30 cellular contexts compared by ENCODE assay signal in the genomic region with DNA sequence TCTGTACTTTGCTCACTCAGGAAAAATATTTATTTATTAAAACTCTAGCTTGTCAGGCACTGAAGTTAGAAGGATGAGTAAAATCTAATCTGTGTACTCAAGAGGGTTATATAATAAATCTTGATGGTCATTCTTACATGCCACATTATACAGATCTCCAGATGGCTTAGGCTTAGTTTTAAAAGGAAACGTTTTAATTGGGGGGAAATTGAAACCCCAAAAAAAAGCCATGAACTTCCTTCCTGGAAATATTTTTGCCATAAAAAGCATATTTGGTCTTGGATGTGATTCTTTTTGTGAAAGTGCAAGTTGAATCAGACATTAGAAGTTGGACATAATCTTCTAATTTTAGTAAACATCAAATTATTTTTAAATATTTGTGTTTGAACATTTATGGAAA.
"Had no signal": no experiment of that assay in that cellular context is flagged by ENCODE, and none has a peak within 500 bp of the region (broad histone marks: within the 10 kb centered on the region; RNA-seq: fewer than 3 reads in every experiment).

No MANE protein-coding gene starts in this region.

- H3K9me3 ChIP-seq: ascending aorta, breast epithelium, colonic mucosa, esophagus squamous epithelium, gastroesophageal sphincter had no signal

- H3K36me3 Mint-ChIP-seq: activated CD4-positive, alpha-beta memory T cell treated with anti-CD3 and anti-CD28 coated beads for 36 hours; activated naive CD4-positive, alpha-beta T cell treated with anti-CD3 and anti-CD28 coated beads, Interleukin-2, amount 10 ng/mL, durations not matched to agents 7 days and 5 days; activated naive CD4-positive, alpha-beta T cell treated with anti-CD3 and anti-CD28 coated beads, Interleukin-2, amount 50 U/mL, for 72 hours; activated naive CD8-positive, alpha-beta T cell treated with anti-CD3 and anti-CD28 coated beads, Interleukin-2, amount 10 ng/mL, durations not matched to agents 7 days and 5 days; brain had no signal

- ATAC-seq: activated CD4-positive, alpha-beta T cell treated with anti-CD3 and anti-CD28 coated beads for 36 hours; activated CD8-positive, alpha-beta T cell treated with anti-CD3 and anti-CD28 coated beads, Interleukin-2, amount 10 ng/mL, durations not matched to agents 7 days and 5 days; activated naive CD4-positive, alpha-beta T cell treated with anti-CD3 and anti-CD28 coated beads, Interleukin-2, amount 50 U/mL, for 72 hours; activated T-cell treated with anti-CD3 and anti-CD28 coated beads, Interleukin-2, amount 50 U/mL, for 72 hours; gastroesophageal sphincter had no signal

- DNase-seq: activated CD4-positive, alpha-beta memory T cell treated with anti-CD3 and anti-CD28 coated beads for 36 hours; activated CD4-positive, alpha-beta T cell treated with anti-CD3 and anti-CD28 coated beads for 36 hours; activated CD4-positive, alpha-beta T cell treated with anti-CD3 and anti-CD28 coated beads, Interleukin-2, amount 10 ng/mL, durations not matched to agents 24 days and 14 days; activated CD4-positive, CD25-positive, alpha-beta regulatory T cell; activated CD4-positive, CD25-positive, alpha-beta regulatory T cell treated with anti-CD3 and anti-CD28 coated beads, Interleukin-2, amount 50 U/mL, for 72 hours; activated CD8-positive, alpha-beta memory T cell treated with anti-CD3 and anti-CD28 coated beads, Interleukin-2, amount 50 U/mL, for 48 hours; activated CD8-positive, alpha-beta T cell treated with anti-CD3 and anti-CD28 coated beads, Interleukin-2, amount 10 ng/mL, durations not matched to agents 7 days and 5 days; activated gamma-delta T cell; activated naive CD4-positive, alpha-beta T cell; activated naive CD4-positive, alpha-beta T cell treated with anti-CD3 and anti-CD28 coated beads, Interleukin-2, amount 10 ng/mL, durations not matched to agents 7 days and 5 days; activated naive CD8-positive, alpha-beta T cell treated with anti-CD3 and anti-CD28 coated beads, Interleukin-2, amount 10 ng/mL, durations not matched to agents 7 days and 5 days; activated T-cell treated with anti-CD3 and anti-CD28 coated beads for 4 hours; activated T-cell treated with anti-CD3 and anti-CD28 coated beads, Interleukin-2, amount 50 U/mL, for 24 hours; activated T-cell treated with anti-CD3 and anti-CD28 coated beads, Interleukin-2, amount 50 U/mL, for 72 hours; central memory CD4-positive, alpha-beta T cell; cerebellar nuclear complex; colonic mucosa; dorsolateral prefrontal cortex; effector memory CD4-positive, alpha-beta T cell; endodermal cell; erythroblast; esophagus squamous epithelium; foreskin melanocyte; T-helper 2 cell had no signal

- H3K27me3 ChIP-seq: ascending aorta, breast epithelium, cardiac muscle cell, colonic mucosa, dorsolateral prefrontal cortex, esophagus squamous epithelium, gastroesophageal sphincter had no signal

- H3K4me3 ChIP-seq: ascending aorta, breast epithelium, cardiac muscle cell, colonic mucosa, dorsolateral prefrontal cortex, esophagus squamous epithelium, gastroesophageal sphincter had no signal

- H3K27ac ChIP-seq: ascending aorta, breast epithelium, cardiac muscle cell, colonic mucosa, dorsolateral prefrontal cortex, esophagus squamous epithelium, gastroesophageal sphincter had no signal

- H3K4me3 Mint-ChIP-seq: activated CD4-positive, alpha-beta memory T cell treated with anti-CD3 and anti-CD28 coated beads for 36 hours; activated CD4-positive, alpha-beta T cell treated with anti-CD3 and anti-CD28 coated beads for 36 hours; activated CD4-positive, alpha-beta T cell treated with anti-CD3 and anti-CD28 coated beads, Interleukin-2, amount 10 ng/mL, durations not matched to agents 24 days and 14 days; activated CD8-positive, alpha-beta T cell treated with anti-CD3 and anti-CD28 coated beads, Interleukin-2, amount 10 ng/mL, durations not matched to agents 7 days and 5 days; activated naive CD4-positive, alpha-beta T cell treated with anti-CD3 and anti-CD28 coated beads, Interleukin-2, amount 10 ng/mL, durations not matched to agents 7 days and 5 days; activated naive CD8-positive, alpha-beta T cell treated with anti-CD3 and anti-CD28 coated beads, Interleukin-2, amount 10 ng/mL, durations not matched to agents 7 days and 5 days; activated T-cell treated with anti-CD3 and anti-CD28 coated beads, Interleukin-2, amount 50 U/mL, for 24 hours; activated T-cell treated with anti-CD3 and anti-CD28 coated beads, Interleukin-2, amount 50 U/mL, for 72 hours; brain; endodermal cell had no signal

- H3K27ac Mint-ChIP-seq: activated CD4-positive, alpha-beta memory T cell treated with anti-CD3 and anti-CD28 coated beads for 36 hours; activated CD4-positive, alpha-beta T cell treated with anti-CD3 and anti-CD28 coated beads for 36 hours; activated CD4-positive, alpha-beta T cell treated with anti-CD3 and anti-CD28 coated beads, Interleukin-2, amount 10 ng/mL, durations not matched to agents 24 days and 14 days; activated CD8-positive, alpha-beta T cell treated with anti-CD3 and anti-CD28 coated beads, Interleukin-2, amount 10 ng/mL, durations not matched to agents 7 days and 5 days; activated naive CD4-positive, alpha-beta T cell treated with anti-CD3 and anti-CD28 coated beads, Interleukin-2, amount 10 ng/mL, durations not matched to agents 7 days and 5 days; activated naive CD4-positive, alpha-beta T cell treated with anti-CD3 and anti-CD28 coated beads, Interleukin-2, amount 50 U/mL, for 72 hours; activated naive CD8-positive, alpha-beta T cell treated with anti-CD3 and anti-CD28 coated beads, Interleukin-2, amount 10 ng/mL, durations not matched to agents 7 days and 5 days; activated T-cell treated with anti-CD3 and anti-CD28 coated beads, Interleukin-2, amount 50 U/mL, for 24 hours; activated T-cell treated with anti-CD3 and anti-CD28 coated beads, Interleukin-2, amount 50 U/mL, for 72 hours; brain; endodermal cell had no signal

- H3K4me1 ChIP-seq: ascending aorta, breast epithelium, colonic mucosa had no signal

- H3K27me3 Mint-ChIP-seq: activated CD4-positive, alpha-beta memory T cell treated with anti-CD3 and anti-CD28 coated beads for 36 hours; activated CD4-positive, alpha-beta T cell treated with anti-CD3 and anti-CD28 coated beads for 36 hours; activated naive CD4-positive, alpha-beta T cell treated with anti-CD3 and anti-CD28 coated beads, Interleukin-2, amount 10 ng/mL, durations not matched to agents 7 days and 5 days; activated T-cell treated with anti-CD3 and anti-CD28 coated beads, Interleukin-2, amount 50 U/mL, for 24 hours; brain had no signal

- H3K36me3 ChIP-seq: ascending aorta, breast epithelium, cardiac muscle cell, colonic mucosa, esophagus squamous epithelium, gastroesophageal sphincter had no signal

- H3K9me3 Mint-ChIP-seq: activated CD4-positive, alpha-beta memory T cell treated with anti-CD3 and anti-CD28 coated beads for 36 hours; activated CD4-positive, alpha-beta T cell treated with anti-CD3 and anti-CD28 coated beads, Interleukin-2, amount 10 ng/mL, durations not matched to agents 24 days and 14 days; activated naive CD4-positive, alpha-beta T cell treated with anti-CD3 and anti-CD28 coated beads, Interleukin-2, amount 10 ng/mL, durations not matched to agents 7 days and 5 days; activated naive CD4-positive, alpha-beta T cell treated with anti-CD3 and anti-CD28 coated beads, Interleukin-2, amount 50 U/mL, for 72 hours; activated naive CD8-positive, alpha-beta T cell treated with anti-CD3 and anti-CD28 coated beads, Interleukin-2, amount 10 ng/mL, durations not matched to agents 7 days and 5 days; activated T-cell treated with anti-CD3 and anti-CD28 coated beads, Interleukin-2, amount 50 U/mL, for 24 hours; activated T-cell treated with anti-CD3 and anti-CD28 coated beads, Interleukin-2, amount 50 U/mL, for 72 hours; brain; endodermal cell had no signal
